In the genomic region with DNA sequence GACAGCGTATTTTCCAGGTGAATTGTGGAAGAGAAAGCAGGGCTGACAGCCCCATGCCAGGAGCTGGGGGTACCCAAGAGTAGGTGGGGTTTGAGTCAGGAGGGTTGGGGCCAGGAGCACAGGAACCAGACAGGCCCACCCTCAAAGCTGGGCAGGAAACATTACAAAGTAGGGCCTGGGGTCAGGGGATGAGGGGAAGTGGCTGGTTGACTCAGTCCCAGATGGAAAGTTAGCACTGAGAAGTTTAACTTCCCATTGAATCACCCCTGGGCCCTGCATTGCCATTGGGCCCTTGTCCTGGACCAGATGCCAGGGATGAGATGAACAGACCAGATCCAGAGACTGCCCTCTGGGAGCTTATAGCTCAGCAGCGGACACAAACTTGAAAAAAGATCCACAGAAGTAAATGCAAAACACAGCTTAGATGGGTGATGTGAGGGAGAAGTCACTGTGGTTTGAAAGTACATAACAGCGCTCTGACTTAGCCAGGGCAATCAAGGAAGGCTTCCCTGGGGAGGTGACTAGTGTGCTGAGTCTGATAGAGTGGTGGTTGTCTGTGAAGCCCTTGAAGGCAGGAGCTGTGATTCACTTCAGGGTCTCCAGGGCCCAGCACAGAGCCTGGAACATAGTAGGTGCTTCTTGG, we compare ENCODE assay signal across 1 cellular context.
TF ChIP-seq lines count a peak whose summit lies in the region.

No MANE protein-coding gene starts in this region.

TF ChIP-seq in K562, 482 proteins besides CTCF, POLR2A, EP300 and RAD21 (continued from another document):
- no peak for TF ChIP-seq SMAD2 (IDR thresholded peaks at IDR 0.05; ENCODE audit: low read depth, low read length)
- TF ChIP-seq EZH2 (IDR thresholded peaks at IDR 0.05; ENCODE audit: borderline replicate concordance, low read depth, low read length), result no peak
- TF ChIP-seq ZNF23 (CRISPR knock-in tag; IDR thresholded peaks at IDR 0.05), result no peak
- TF ChIP-seq POLR2AphosphoS2 (IDR thresholded peaks at IDR 0.05; ENCODE audit: low read length), result no peak
- TF ChIP-seq ILK (tag; IDR thresholded peaks at IDR 0.05; ENCODE audit: borderline replicate concordance, low read depth), result no peak
- TF ChIP-seq ZNF121 (CRISPR knock-in tag; conservative IDR thresholded peaks at IDR 0.05), result no peak
- TF ChIP-seq HLTF (IDR thresholded peaks at IDR 0.05), result no peak
- peak; percentile 61 for TF ChIP-seq RBM25 (IDR thresholded peaks at IDR 0.05; ENCODE audit: low read depth, low read length, severe bottlenecking)
- TF ChIP-seq ZFX (CRISPR knock-in tag; IDR thresholded peaks at IDR 0.05), result no peak
- TF ChIP-seq PYGO2 (tag; IDR thresholded peaks at IDR 0.05), result no peak
- no peak for TF ChIP-seq HEY1 (CRISPR knock-in tag; IDR thresholded peaks at IDR 0.05; ENCODE audit: borderline replicate concordance)
- TF ChIP-seq ZKSCAN1 (IDR thresholded peaks at IDR 0.05; ENCODE audit: low read depth, low read length), result peak; percentile 74; the same call in 1 of the 2 replicates
- no peak for TF ChIP-seq GABPA (tag; conservative IDR thresholded peaks at IDR 0.05; ENCODE audit: low read depth)
